In genomic region chr1:67052741-67053534, GRCh38 we compare ENCODE assay signal across 8 cellular contexts.
DNase-seq lines count a peak whose midpoint lies in the region; ATAC-seq, FAIRE-seq and TF ChIP-seq lines count a peak whose summit lies in the region.

No MANE protein-coding gene starts in this region.

- H3K4me3 ChIP-seq in coronary artery: peak overlapping the region; percentile 80

- no peak for TF ChIP-seq CTCF in coronary artery (IDR thresholded peaks at IDR 0.05)

- DNase-seq in DMS53 treated with DMSO at 0.1 percent for 48 hours (lab: John Stamatoyannopoulos, UW; ENCODE audit: unreplicated experiment) (peak; percentile 66), T-helper 1 cell (peak in 3 of 5 donors; percentile 16 to 45 (median 16)), coronary artery (ENCODE audit: low spot score) (no peak), left kidney (ENCODE audit: low read depth, low spot score) (peak; percentile 74), RCC 7860 (ENCODE audit: low spot score) (no peak)
- DNase-seq in stimulated activated CD4-positive, alpha-beta T cell treated with anti-CD3 and anti-CD28 coated beads, TNF-alpha, amount 100 ng/mL, for 24 hours (ENCODE audit: low read depth in 3 of 3): peak; percentile 1 to 11 (median 4)

- FAIRE-seq in RCC 7860 (lab: Jason Lieb, UNC): no peak

- ATAC-seq in GM19467 (IDR thresholded peaks at IDR 0.05; ENCODE audit: unreplicated experiment): peak; percentile 7
- peak; percentile 25 for ATAC-seq in HG03575 (IDR thresholded peaks at IDR 0.05; ENCODE audit: extremely low read depth, insufficient number of reproducible peaks, low FRiP score, unreplicated experiment)

- H3K27ac ChIP-seq in coronary artery: peak overlapping the region; percentile 92

Comparison
In these comparisons a context has a peak if more than half of its experiments do, and no peak if none do; other contexts are left out.
1. DNase-seq: peak in DMS53 treated with DMSO at 0.1 percent for 48 hours (single experiment), T-helper 1 cell (3 of 5), left kidney (single experiment) and stimulated activated CD4-positive, alpha-beta T cell treated with anti-CD3 and anti-CD28 coated beads, TNF-alpha, amount 100 ng/mL, for 24 hours (3 of 3); none in coronary artery (single experiment) and RCC 7860 (single experiment).